8 cellular contexts compared by ENCODE assay signal in the genomic region with DNA sequence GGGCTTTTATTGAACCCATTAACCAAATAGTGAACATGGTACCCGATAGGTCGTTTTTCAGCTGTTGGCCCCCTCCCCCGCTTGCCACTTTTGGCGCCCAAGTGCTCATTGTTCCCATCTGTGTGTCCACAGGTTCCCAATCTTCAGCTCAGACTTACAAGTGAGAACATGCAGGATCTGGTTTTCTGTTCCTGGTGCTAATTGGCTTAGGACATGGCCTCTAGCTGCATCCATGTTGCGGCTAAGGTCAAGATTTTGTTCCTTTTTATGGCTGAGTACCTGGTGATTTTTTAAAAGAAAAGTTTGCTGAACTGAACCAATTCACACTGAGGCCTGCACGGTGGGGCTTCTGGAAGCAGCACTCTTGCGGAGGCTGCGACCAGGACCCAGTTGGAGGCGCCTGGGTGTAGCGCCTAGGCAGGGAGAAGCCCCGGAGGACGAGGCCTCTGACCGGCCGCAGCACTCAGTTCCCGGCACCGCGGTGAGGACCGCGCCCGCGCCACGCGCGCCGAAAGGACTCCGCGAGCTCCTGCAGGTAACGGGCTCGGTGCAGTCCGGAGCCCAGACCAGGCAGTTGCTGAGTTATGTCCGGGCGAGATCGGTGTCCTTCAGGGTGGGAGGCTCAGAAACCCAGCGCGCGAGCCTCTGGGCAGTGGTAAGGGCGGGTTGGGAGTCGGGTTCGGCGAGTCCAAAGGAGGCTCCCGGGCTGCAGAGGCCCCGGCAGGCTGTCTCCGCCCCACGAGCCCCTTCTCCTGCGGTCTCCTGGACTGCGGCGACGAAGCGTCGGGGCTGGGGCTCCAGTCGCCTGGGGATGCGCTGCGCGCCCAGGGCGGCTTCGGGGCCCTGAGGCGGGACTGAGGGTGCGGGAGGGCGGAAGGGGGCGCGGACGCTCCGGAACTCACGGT. TPM values are rescaled to one million over a fixed set of nuclear protein-coding genes. Genes with fewer than 3 reads are reported as not detected.
DNase-seq lines count a peak whose midpoint lies in the region; ATAC-seq and TF ChIP-seq lines count a peak whose summit lies in the region.

No MANE protein-coding gene starts in this region.

- TF ChIP-seq POLR2A in body of pancreas (IDR thresholded peaks at IDR 0.05): no peak

- peaks cover 14% of the 10 kb centered on the region for H3K4me1 ChIP-seq in body of pancreas

- TF ChIP-seq CTCF in body of pancreas (IDR thresholded peaks at IDR 0.05): no peak

- H3K9me3 ChIP-seq in body of pancreas: no peaks in the 10 kb centered on the region

- no peaks in the 10 kb centered on the region for H3K36me3 Mint-ChIP-seq in stimulated activated effector memory CD8-positive, alpha-beta T cell treated with anti-CD3 and anti-CD28 coated beads, Interleukin-12 subunit alpha, Interleukin-12 subunit beta, amount 100 ng/mL, for 72 hours

- intact Hi-C loops in body of pancreas (cut with DNase I): no loop called here

- H3K27me3 ChIP-seq in body of pancreas: no peaks in the 10 kb centered on the region

- H3K27ac ChIP-seq in body of pancreas: peak overlapping the region in 3 of 4 donors; percentile 47 to 71 (median 51)

- peak; percentile 58 for ATAC-seq in body of pancreas
- peak; percentile 23 for ATAC-seq in stimulated activated effector memory CD8-positive, alpha-beta T cell treated with anti-CD3 and anti-CD28 coated beads, Interleukin-12 subunit alpha, Interleukin-12 subunit beta, amount 100 ng/mL, for 72 hours

- H3K9me3 Mint-ChIP-seq in stimulated activated effector memory CD8-positive, alpha-beta T cell treated with anti-CD3 and anti-CD28 coated beads, Interleukin-12 subunit alpha, Interleukin-12 subunit beta, amount 100 ng/mL, for 72 hours: no peaks in the 10 kb centered on the region

- peak overlapping the region; percentile 63 for H3K4me3 Mint-ChIP-seq in stimulated activated effector memory CD8-positive, alpha-beta T cell treated with anti-CD3 and anti-CD28 coated beads, Interleukin-12 subunit alpha, Interleukin-12 subunit beta, amount 100 ng/mL, for 72 hours

- WGBS in body of pancreas, 2 donors: 8 to 13% methylated on average over 27 to 63 of the region's 64 CpGs

- peak; percentile 6 for DNase-seq in stimulated activated CD4-positive, alpha-beta T cell treated with anti-CD3 and anti-CD28 coated beads, Interleukin-4, amount 100 ng/mL, for 1 hour
- DNase-seq in stimulated activated CD4-positive, alpha-beta T cell treated with anti-CD3 and anti-CD28 coated beads, Interleukin-4, amount 100 ng/mL, for 4 hours: no peak
- DNase-seq in body of pancreas: peak; percentile 25 to 50 (median 39)
- DNase-seq in iris pigment epithelial cell (ENCODE audit: low read depth): peak; percentile 22
- DNase-seq in stimulated activated effector memory CD8-positive, alpha-beta T cell treated with anti-CD3 and anti-CD28 coated beads, Interleukin-12 subunit alpha, Interleukin-12 subunit beta, amount 100 ng/mL, for 72 hours (ENCODE audit: low spot score in 2 of 2): no peak
- DNase-seq in NCI-H187 (lab: John Stamatoyannopoulos, UW): no peak
- DNase-seq in SW 1271 (lab: John Stamatoyannopoulos, UW): no peak
- no peak for DNase-seq in NCI-H2171 (lab: John Stamatoyannopoulos, UW)

- no peaks in the 10 kb centered on the region for H3K4me1 Mint-ChIP-seq in stimulated activated effector memory CD8-positive, alpha-beta T cell treated with anti-CD3 and anti-CD28 coated beads, Interleukin-12 subunit alpha, Interleukin-12 subunit beta, amount 100 ng/mL, for 72 hours

- no peak overlapping the region for H3K27ac Mint-ChIP-seq in stimulated activated effector memory CD8-positive, alpha-beta T cell treated with anti-CD3 and anti-CD28 coated beads, Interleukin-12 subunit alpha, Interleukin-12 subunit beta, amount 100 ng/mL, for 72 hours

- H3K36me3 ChIP-seq in body of pancreas (replicated peaks in 1 of 2; ENCODE audit: insufficient read depth in 1 of 2, low read depth in 2 of 2): no peaks in the 10 kb centered on the region

- H3K4me3 ChIP-seq in body of pancreas: peak overlapping the region; percentile 9 to 35

RNA-seq across cellular contexts. Expression of gene SLC25A4, which starts 15.8 kb away (rescaled TPM):
- total RNA-seq in body of pancreas: 10 to 100 TPM; 11.7 to 21.8 TPM

Comparison
In these comparisons a context has a peak if more than half of its experiments do, and no peak if none do; other contexts are left out.
1. DNase-seq: peak in stimulated activated CD4-positive, alpha-beta T cell treated with anti-CD3 and anti-CD28 coated beads, Interleukin-4, amount 100 ng/mL, for 1 hour (single experiment), body of pancreas (4 of 4) and iris pigment epithelial cell (single experiment); none in stimulated activated CD4-positive, alpha-beta T cell treated with anti-CD3 and anti-CD28 coated beads, Interleukin-4, amount 100 ng/mL, for 4 hours (0 of 2), stimulated activated effector memory CD8-positive, alpha-beta T cell treated with anti-CD3 and anti-CD28 coated beads, Interleukin-12 subunit alpha, Interleukin-12 subunit beta, amount 100 ng/mL, for 72 hours (0 of 2), NCI-H187 (0 of 2), SW 1271 (0 of 2) and NCI-H2171 (single experiment).